Comparison of ENCODE assay signal across 20 cellular contexts in the genomic region with DNA sequence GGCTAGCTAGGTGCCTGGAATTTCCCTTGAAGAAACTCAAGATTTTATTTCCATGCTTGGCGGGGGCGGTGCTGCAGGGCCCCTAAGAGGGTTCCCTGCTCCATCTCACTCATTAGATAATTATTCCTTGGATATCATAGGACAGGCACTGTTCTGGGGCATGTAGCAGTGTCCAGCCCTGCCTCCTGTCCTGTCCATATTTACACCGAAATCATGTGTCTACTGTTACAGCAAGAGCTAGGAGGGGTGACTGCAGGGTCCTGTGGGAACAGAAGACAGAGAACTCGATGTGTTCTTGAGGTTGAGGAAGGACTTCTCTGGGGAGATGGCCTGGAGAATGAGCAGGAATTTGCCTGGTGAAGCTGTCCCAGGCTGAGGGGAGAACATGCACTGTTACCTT.
DNase-seq lines count a peak whose midpoint lies in the region; ATAC-seq and TF ChIP-seq lines count a peak whose summit lies in the region.
"Had no signal": no experiment of that assay in that cellular context is flagged by ENCODE, and none has a peak within 500 bp of the region (broad histone marks: within the 10 kb centered on the region; RNA-seq: fewer than 3 reads in every experiment).

No MANE protein-coding gene starts in this region.

- no peak overlapping the region for H3K4me3 Mint-ChIP-seq in activated CD8-positive, alpha-beta T cell treated with anti-CD3 and anti-CD28 coated beads for 36 hours
- no peak overlapping the region for H3K4me3 Mint-ChIP-seq in naive B cell
- H3K4me3 Mint-ChIP-seq: activated naive CD4-positive, alpha-beta T cell treated with anti-CD3 and anti-CD28 coated beads, Interleukin-2, amount 10 ng/mL, durations not matched to agents 7 days and 5 days; H9 had no signal

- H3K36me3 ChIP-seq in stomach smooth muscle (ENCODE audit: control insufficient read depth in 2 of 2, insufficient read depth in 2 of 2, low read length in 2 of 2): peaks cover 0 to 7% of the 10 kb centered on the region in 2 donors
- H3K36me3 ChIP-seq: MG63 had no signal

- H3K4me1 ChIP-seq in right cardiac atrium (ENCODE audit: control insufficient read depth, insufficient read depth, low read length) (peaks cover 2% of the 10 kb centered on the region), stomach smooth muscle (ENCODE audit: control insufficient read depth, insufficient read depth, low read length) (peaks cover 3% of the 10 kb centered on the region)
- H3K4me1 ChIP-seq: upper lobe of right lung had no signal

- H3K27me3 ChIP-seq in right cardiac atrium (ENCODE audit: control insufficient read depth, insufficient read depth): no peaks in the 10 kb centered on the region
- no peaks in the 10 kb centered on the region for H3K27me3 ChIP-seq in stomach smooth muscle (ENCODE audit: control insufficient read depth in 1 of 2, insufficient read depth in 2 of 2, low read length in 2 of 2)
- H3K27me3 ChIP-seq: heart right ventricle, MG63, upper lobe of right lung had no signal

- POLR2A ChIA-PET in activated CD8-positive, alpha-beta T cell treated with anti-CD3 and anti-CD28 coated beads for 36 hours (lab: Charles Lee): no interaction called here

- ATAC-seq in Right ventricle myocardium inferior: peak; percentile 60
- ATAC-seq in right cardiac atrium: no peak
- ATAC-seq in activated CD8-positive, alpha-beta T cell treated with anti-CD3 and anti-CD28 coated beads for 36 hours: no peak
- no peak for ATAC-seq in naive B cell (ENCODE audit: low read depth in 2 of 2)
- no peak for ATAC-seq in GM21737 (IDR thresholded peaks at IDR 0.05; ENCODE audit: unreplicated experiment)
- ATAC-seq: upper lobe of right lung had no signal

- H3K27ac Mint-ChIP-seq in activated CD8-positive, alpha-beta T cell treated with anti-CD3 and anti-CD28 coated beads for 36 hours: peak overlapping the region; percentile 14
- peak overlapping the region in 4 of 6 donors; percentile 32 to 74 (median 56) for H3K27ac Mint-ChIP-seq in naive B cell

- DNase-seq in Right ventricle myocardium inferior (ENCODE audit: missing footprints): no peak
- no peak for DNase-seq in right cardiac atrium
- no peak for DNase-seq in activated CD8-positive, alpha-beta T cell treated with anti-CD3 and anti-CD28 coated beads for 36 hours
- DNase-seq in naive B cell: no peak
- no peak for DNase-seq in HK-2 (ENCODE audit: unreplicated experiment)
- DNase-seq: activated naive CD4-positive, alpha-beta T cell treated with anti-CD3 and anti-CD28 coated beads, Interleukin-2, amount 10 ng/mL, durations not matched to agents 7 days and 5 days; cerebellar nuclear complex; DMS53; H9; heart right ventricle; MG63; NCI-H1417 treated with DMSO at 0.1 percent for 48 hours; NCI-H510A; nucleus accumbens; PC-9; stimulated activated CD4-positive, alpha-beta T cell treated with anti-CD3 and anti-CD28 coated beads, Interleukin-2, amount 100 ng/mL, for 48 hours; upper lobe of right lung had no signal

- H3K4me3 ChIP-seq in right cardiac atrium (ENCODE audit: low read length): no peak overlapping the region
- H3K4me3 ChIP-seq in stomach smooth muscle (ENCODE audit: low read length in 2 of 2): no peak overlapping the region
- H3K4me3 ChIP-seq: heart right ventricle, MG63, PC-9, smooth muscle cell, upper lobe of right lung had no signal

- no peak overlapping the region for H3K9ac ChIP-seq in stomach smooth muscle (ENCODE audit: low read length in 2 of 2)

- WGBS in right cardiac atrium: 73% methylated on average over 4 of the region's 4 CpGs

- H3K9me3 ChIP-seq in right cardiac atrium (ENCODE audit: control insufficient read depth, low read length) (no peaks in the 10 kb centered on the region), stomach smooth muscle (ENCODE audit: control insufficient read depth in 2 of 2, low read length in 2 of 2) (no peaks in the 10 kb centered on the region)
- H3K9me3 ChIP-seq: heart right ventricle, MG63, upper lobe of right lung had no signal

- peaks cover 12% of the 10 kb centered on the region for H3K4me1 Mint-ChIP-seq in activated CD8-positive, alpha-beta T cell treated with anti-CD3 and anti-CD28 coated beads for 36 hours (ENCODE audit: low read depth)
- peaks cover 4 to 8% (median 7%) of the 10 kb centered on the region in 3 donors for H3K4me1 Mint-ChIP-seq in naive B cell
- H3K4me1 Mint-ChIP-seq: activated naive CD4-positive, alpha-beta T cell treated with anti-CD3 and anti-CD28 coated beads, Interleukin-2, amount 10 ng/mL, durations not matched to agents 7 days and 5 days had no signal

- H3K9me3 Mint-ChIP-seq in activated CD8-positive, alpha-beta T cell treated with anti-CD3 and anti-CD28 coated beads for 36 hours: no peaks in the 10 kb centered on the region
- no peaks in the 10 kb centered on the region for H3K9me3 Mint-ChIP-seq in naive B cell
- H3K9me3 Mint-ChIP-seq: activated naive CD4-positive, alpha-beta T cell treated with anti-CD3 and anti-CD28 coated beads, Interleukin-2, amount 10 ng/mL, durations not matched to agents 7 days and 5 days; H9 had no signal

- CTCF ChIA-PET in activated CD8-positive, alpha-beta T cell treated with anti-CD3 and anti-CD28 coated beads for 36 hours (lab: Charles Lee): interaction anchor here (1.0 to 4.3 kb wide), 6 partner anchors 9 to 381 kb away, joined by 3 to 21 read pairs (median 3); partner anchors contain the start of gene LSM11

- H3K27ac ChIP-seq in right cardiac atrium (ENCODE audit: low read length) (no peak overlapping the region), stomach smooth muscle (ENCODE audit: low read length) (peak overlapping the region; percentile 11)
- H3K27ac ChIP-seq: PC-9, upper lobe of right lung had no signal

- H3K36me3 Mint-ChIP-seq in activated CD8-positive, alpha-beta T cell treated with anti-CD3 and anti-CD28 coated beads for 36 hours (ENCODE audit: low read depth): peaks cover 71% of the 10 kb centered on the region
- H3K36me3 Mint-ChIP-seq in naive B cell: peaks cover 36 to 54% of the 10 kb centered on the region in 2 donors

- H3K27me3 Mint-ChIP-seq in activated CD8-positive, alpha-beta T cell treated with anti-CD3 and anti-CD28 coated beads for 36 hours: no peaks in the 10 kb centered on the region
- H3K27me3 Mint-ChIP-seq in naive B cell: no peaks in the 10 kb centered on the region
- H3K27me3 Mint-ChIP-seq: activated naive CD4-positive, alpha-beta T cell treated with anti-CD3 and anti-CD28 coated beads, Interleukin-2, amount 10 ng/mL, durations not matched to agents 7 days and 5 days had no signal

- TF ChIP-seq CTCF in activated CD8-positive, alpha-beta T cell treated with anti-CD3 and anti-CD28 coated beads for 36 hours (IDR thresholded peaks at IDR 0.05): no peak

- intact Hi-C loops in Right ventricle myocardium inferior (cut with DNase I) (no loop called here), right cardiac atrium (cut with DNase I) (loop anchor here in 1 of 4 donors (10.0 kb wide), 1 partner anchor 112 kb away; no protein-coding TSS in a partner anchor)
- intact Hi-C loops in activated CD8-positive, alpha-beta T cell treated with anti-CD3 and anti-CD28 coated beads for 36 hours (cut with micrococcal nuclease): no loop called here
